In genomic region chr17:40532520-40533253, GRCh38 we compare ENCODE assay signal across 2 cellular contexts.
TF ChIP-seq lines count a peak whose summit lies in the region.

No MANE protein-coding gene starts in this region.

TF ChIP-seq in GM12878, 131 proteins besides CTCF, POLR2A, EP300 and RAD21:
- TF ChIP-seq ZNF217 (IDR thresholded peaks at IDR 0.05) (0 out of 2 replicates have a peak, but pooled peaks have one; percentile 13), SPI1 (IDR thresholded peaks at IDR 0.05; ENCODE audit: borderline replicate concordance, insufficient read depth, low read depth, low read length) (0 out of 2 replicates have a peak, but pooled peaks have one; percentile 19), ZSCAN29 (IDR thresholded peaks at IDR 0.05) (no peak)
TF ChIP-seq in GM12878: peak in this region for 2.

TF ChIP-seq in liver, 16 proteins besides CTCF, POLR2A, EP300 and RAD21:
- TF ChIP-seq YY1 (IDR thresholded peaks at IDR 0.05) (no peak), RXRA (IDR thresholded peaks at IDR 0.05) (peak in 1 of 2 donors; percentile 24), HNF4A (conservative IDR thresholded peaks at IDR 0.05) (no peak), FOXA2 (IDR thresholded peaks at IDR 0.05) (no peak), FOXA1 (IDR thresholded peaks at IDR 0.05) (no peak), HNF4G (IDR thresholded peaks at IDR 0.05) (no peak), GABPA (IDR thresholded peaks at IDR 0.05 in 1 of 2, conservative IDR thresholded peaks at IDR 0.05 in 1 of 2) (no peak), EGR1 (IDR thresholded peaks at IDR 0.05; ENCODE audit: low read depth in 2 of 2) (no peak), JUND (IDR thresholded peaks at IDR 0.05) (no peak), ATF3 (IDR thresholded peaks at IDR 0.05) (no peak), NR2F2 (IDR thresholded peaks at IDR 0.05) (peak; percentile 94), TAF1 (conservative IDR thresholded peaks at IDR 0.05) (no peak), SP1 (IDR thresholded peaks at IDR 0.05) (peak; percentile 36)
- TF ChIP-seq, protein P1, sequence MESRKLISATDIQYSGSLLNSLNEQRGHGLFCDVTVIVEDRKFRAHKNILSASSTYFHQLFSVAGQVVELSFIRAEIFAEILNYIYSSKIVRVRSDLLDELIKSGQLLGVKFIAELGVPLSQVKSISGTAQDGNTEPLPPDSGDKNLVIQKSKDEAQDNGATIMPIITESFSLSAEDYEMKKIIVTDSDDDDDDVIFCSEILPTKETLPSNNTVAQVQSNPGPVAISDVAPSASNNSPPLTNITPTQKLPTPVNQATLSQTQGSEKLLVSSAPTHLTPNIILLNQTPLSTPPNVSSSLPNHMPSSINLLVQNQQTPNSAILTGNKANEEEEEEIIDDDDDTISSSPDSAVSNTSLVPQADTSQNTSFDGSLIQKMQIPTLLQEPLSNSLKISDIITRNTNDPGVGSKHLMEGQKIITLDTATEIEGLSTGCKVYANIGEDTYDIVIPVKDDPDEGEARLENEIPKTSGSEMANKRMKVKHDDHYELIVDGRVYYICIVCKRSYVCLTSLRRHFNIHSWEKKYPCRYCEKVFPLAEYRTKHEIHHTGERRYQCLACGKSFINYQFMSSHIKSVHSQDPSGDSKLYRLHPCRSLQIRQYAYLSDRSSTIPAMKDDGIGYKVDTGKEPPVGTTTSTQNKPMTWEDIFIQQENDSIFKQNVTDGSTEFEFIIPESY (IDR thresholded peaks at IDR 0.05) = no peak
- TF ChIP-seq, protein P2, sequence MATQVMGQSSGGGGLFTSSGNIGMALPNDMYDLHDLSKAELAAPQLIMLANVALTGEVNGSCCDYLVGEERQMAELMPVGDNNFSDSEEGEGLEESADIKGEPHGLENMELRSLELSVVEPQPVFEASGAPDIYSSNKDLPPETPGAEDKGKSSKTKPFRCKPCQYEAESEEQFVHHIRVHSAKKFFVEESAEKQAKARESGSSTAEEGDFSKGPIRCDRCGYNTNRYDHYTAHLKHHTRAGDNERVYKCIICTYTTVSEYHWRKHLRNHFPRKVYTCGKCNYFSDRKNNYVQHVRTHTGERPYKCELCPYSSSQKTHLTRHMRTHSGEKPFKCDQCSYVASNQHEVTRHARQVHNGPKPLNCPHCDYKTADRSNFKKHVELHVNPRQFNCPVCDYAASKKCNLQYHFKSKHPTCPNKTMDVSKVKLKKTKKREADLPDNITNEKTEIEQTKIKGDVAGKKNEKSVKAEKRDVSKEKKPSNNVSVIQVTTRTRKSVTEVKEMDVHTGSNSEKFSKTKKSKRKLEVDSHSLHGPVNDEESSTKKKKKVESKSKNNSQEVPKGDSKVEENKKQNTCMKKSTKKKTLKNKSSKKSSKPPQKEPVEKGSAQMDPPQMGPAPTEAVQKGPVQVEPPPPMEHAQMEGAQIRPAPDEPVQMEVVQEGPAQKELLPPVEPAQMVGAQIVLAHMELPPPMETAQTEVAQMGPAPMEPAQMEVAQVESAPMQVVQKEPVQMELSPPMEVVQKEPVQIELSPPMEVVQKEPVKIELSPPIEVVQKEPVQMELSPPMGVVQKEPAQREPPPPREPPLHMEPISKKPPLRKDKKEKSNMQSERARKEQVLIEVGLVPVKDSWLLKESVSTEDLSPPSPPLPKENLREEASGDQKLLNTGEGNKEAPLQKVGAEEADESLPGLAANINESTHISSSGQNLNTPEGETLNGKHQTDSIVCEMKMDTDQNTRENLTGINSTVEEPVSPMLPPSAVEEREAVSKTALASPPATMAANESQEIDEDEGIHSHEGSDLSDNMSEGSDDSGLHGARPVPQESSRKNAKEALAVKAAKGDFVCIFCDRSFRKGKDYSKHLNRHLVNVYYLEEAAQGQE (IDR thresholded peaks at IDR 0.05) = no peak
- TF ChIP-seq, protein P3, sequence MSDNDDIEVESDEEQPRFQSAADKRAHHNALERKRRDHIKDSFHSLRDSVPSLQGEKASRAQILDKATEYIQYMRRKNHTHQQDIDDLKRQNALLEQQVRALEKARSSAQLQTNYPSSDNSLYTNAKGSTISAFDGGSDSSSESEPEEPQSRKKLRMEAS (IDR thresholded peaks at IDR 0.05) = no peak
